Comparison of ENCODE assay signal across 1 cellular context in the genomic region with DNA sequence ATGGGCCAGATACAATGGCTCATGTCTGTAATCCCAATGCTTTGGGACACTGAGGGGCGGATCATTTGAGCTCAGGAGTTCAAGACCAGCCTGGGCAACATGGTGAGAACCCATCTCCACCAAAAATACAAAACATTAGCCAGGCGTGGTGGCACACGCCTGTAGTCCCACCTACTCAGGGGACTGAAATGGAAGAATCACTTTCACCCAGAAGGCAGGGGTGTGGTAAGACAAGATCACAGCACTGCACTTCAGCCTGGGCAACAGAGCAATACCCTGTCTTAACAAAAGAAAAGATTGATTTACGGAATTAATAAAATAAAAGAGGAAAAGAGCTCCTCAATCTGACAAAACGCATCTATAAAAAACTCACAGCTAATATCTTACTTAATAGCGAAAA.
TF ChIP-seq lines count a peak whose summit lies in the region.

No MANE protein-coding gene starts in this region.

TF ChIP-seq in GM12878, 131 proteins besides CTCF, POLR2A, EP300 and RAD21:
- TF ChIP-seq SP1 (IDR thresholded peaks at IDR 0.05; ENCODE audit: low read depth, low read length): no peak
- TF ChIP-seq EZH2 (IDR thresholded peaks at IDR 0.05; ENCODE audit: borderline replicate concordance, control insufficient read depth, low read depth, low read length): no peak
- TF ChIP-seq BHLHE40 (IDR thresholded peaks at IDR 0.05; ENCODE audit: borderline replicate concordance in 1 of 2, low read depth in 2 of 2, low read length in 1 of 2): no peak; a peak in 1 of 4 replicates
- no peak for TF ChIP-seq CREB1 (IDR thresholded peaks at IDR 0.05; ENCODE audit: low read depth)
- no peak for TF ChIP-seq TCF12 (IDR thresholded peaks at IDR 0.05; ENCODE audit: low read depth, low read length)
- TF ChIP-seq SPI1 (IDR thresholded peaks at IDR 0.05; ENCODE audit: borderline replicate concordance, insufficient read depth, low read depth, low read length): no peak
- no peak for TF ChIP-seq ZNF592 (IDR thresholded peaks at IDR 0.05)
- no peak for TF ChIP-seq TARDBP (IDR thresholded peaks at IDR 0.05; ENCODE audit: borderline replicate concordance)
- no peak for TF ChIP-seq STAT3 (IDR thresholded peaks at IDR 0.05; ENCODE audit: low read depth, low read length)
- no peak for TF ChIP-seq ESRRA (IDR thresholded peaks at IDR 0.05; ENCODE audit: low read length)
- TF ChIP-seq RAD51 (IDR thresholded peaks at IDR 0.05): no peak
- TF ChIP-seq DPF2 (IDR thresholded peaks at IDR 0.05): no peak
- TF ChIP-seq, protein P1, sequence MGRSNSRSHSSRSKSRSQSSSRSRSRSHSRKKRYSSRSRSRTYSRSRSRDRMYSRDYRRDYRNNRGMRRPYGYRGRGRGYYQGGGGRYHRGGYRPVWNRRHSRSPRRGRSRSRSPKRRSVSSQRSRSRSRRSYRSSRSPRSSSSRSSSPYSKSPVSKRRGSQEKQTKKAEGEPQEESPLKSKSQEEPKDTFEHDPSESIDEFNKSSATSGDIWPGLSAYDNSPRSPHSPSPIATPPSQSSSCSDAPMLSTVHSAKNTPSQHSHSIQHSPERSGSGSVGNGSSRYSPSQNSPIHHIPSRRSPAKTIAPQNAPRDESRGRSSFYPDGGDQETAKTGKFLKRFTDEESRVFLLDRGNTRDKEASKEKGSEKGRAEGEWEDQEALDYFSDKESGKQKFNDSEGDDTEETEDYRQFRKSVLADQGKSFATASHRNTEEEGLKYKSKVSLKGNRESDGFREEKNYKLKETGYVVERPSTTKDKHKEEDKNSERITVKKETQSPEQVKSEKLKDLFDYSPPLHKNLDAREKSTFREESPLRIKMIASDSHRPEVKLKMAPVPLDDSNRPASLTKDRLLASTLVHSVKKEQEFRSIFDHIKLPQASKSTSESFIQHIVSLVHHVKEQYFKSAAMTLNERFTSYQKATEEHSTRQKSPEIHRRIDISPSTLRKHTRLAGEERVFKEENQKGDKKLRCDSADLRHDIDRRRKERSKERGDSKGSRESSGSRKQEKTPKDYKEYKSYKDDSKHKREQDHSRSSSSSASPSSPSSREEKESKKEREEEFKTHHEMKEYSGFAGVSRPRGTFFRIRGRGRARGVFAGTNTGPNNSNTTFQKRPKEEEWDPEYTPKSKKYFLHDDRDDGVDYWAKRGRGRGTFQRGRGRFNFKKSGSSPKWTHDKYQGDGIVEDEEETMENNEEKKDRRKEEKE (IDR thresholded peaks at IDR 0.05): no peak
- TF ChIP-seq, protein P2, sequence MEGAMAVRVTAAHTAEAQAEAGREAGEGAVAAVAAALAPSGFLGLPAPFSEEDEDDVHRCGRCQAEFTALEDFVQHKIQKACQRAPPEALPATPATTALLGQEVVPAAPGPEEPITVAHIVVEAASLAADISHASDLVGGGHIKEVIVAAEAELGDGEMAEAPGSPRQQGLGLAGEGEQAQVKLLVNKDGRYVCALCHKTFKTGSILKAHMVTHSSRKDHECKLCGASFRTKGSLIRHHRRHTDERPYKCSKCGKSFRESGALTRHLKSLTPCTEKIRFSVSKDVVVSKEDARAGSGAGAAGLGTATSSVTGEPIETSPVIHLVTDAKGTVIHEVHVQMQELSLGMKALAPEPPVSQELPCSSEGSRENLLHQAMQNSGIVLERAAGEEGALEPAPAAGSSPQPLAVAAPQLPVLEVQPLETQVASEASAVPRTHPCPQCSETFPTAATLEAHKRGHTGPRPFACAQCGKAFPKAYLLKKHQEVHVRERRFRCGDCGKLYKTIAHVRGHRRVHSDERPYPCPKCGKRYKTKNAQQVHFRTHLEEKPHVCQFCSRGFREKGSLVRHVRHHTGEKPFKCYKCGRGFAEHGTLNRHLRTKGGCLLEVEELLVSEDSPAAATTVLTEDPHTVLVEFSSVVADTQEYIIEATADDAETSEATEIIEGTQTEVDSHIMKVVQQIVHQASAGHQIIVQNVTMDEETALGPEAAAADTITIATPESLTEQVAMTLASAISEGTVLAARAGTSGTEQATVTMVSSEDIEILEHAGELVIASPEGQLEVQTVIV (IDR thresholded peaks at IDR 0.05; ENCODE audit: borderline replicate concordance, partially characterized antibody): no peak
